Comparison of ENCODE assay signal across 8 cellular contexts in the genomic region with DNA sequence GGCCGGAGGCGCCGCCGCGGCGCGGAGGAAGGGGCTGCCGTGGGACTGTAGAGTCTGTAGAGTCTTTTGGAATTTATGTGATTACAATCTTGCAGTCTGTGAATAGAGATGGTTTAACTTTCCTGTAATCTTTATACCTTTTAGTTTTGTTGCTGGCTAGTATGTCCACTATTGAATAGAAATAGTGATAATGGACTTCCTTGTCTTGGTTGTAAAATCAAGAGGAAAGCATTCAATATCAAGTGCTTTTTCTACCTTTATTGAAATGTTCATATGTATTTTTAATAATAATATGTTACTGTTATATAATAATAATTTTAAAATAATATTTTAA. TPM values are rescaled to one million over a fixed set of nuclear protein-coding genes. Genes with fewer than 3 reads are reported as not detected.
A peak's percentile ranks its signal among the peaks of the same experiment; 100 is the strongest.
DNase-seq lines count a peak whose midpoint lies in the region; ATAC-seq and TF ChIP-seq lines count a peak whose summit lies in the region.
"Not testable (repeated sequence)": the region's sequence is repeated elsewhere in the genome, so short reads cannot be mapped to it uniquely, and the experiment has no call there.

No MANE protein-coding gene starts in this region.

- not testable (repeated sequence) for DNase-seq in AG04450 (ENCODE audit: low read depth, low spot score); HCT116 (ENCODE audit: low read depth, low spot score); SK-N-SH; activated naive CD8-positive, alpha-beta T cell treated with anti-CD3 and anti-CD28 coated beads, Interleukin-2, amount 50 U/mL, for 24 hours; stimulated activated naive CD8-positive, alpha-beta T cell treated with anti-CD3 and anti-CD28 coated beads, Interleukin-15, amount 100 ng/mL, for 72 hours

- H3K4me2 ChIP-seq in HCT116 (ENCODE audit: low read length): peak overlapping the region; percentile 70
- peak overlapping the region; percentile 84 for H3K4me2 ChIP-seq in SK-N-SH

- H3K9ac ChIP-seq in HCT116 (ENCODE audit: low read length) (peak overlapping the region; percentile 61), SK-N-SH (peak overlapping the region; percentile 94), endocrine pancreas (ENCODE audit: control insufficient read depth, insufficient read depth, low read length) (peak overlapping the region; percentile 38), iPS-18a (ENCODE audit: low read length) (peak overlapping the region; percentile 66)

- H3K9me3 Mint-ChIP-seq in activated naive CD8-positive, alpha-beta T cell treated with anti-CD3 and anti-CD28 coated beads, Interleukin-2, amount 50 U/mL, for 24 hours; nephron: not testable (repeated sequence)
- peaks cover 0 to 12% of the 10 kb centered on the region in 2 donors for H3K9me3 Mint-ChIP-seq in stimulated activated naive CD8-positive, alpha-beta T cell treated with anti-CD3 and anti-CD28 coated beads, Interleukin-15, amount 100 ng/mL, for 72 hours

- H3K9me2 ChIP-seq in HCT116 (ENCODE audit: insufficient read depth); SK-N-SH: not testable (repeated sequence)

- H3K4me1 ChIP-seq in HCT116 (ENCODE audit: control insufficient read depth in 1 of 2, insufficient read depth in 2 of 2, low read length in 2 of 2): peaks cover 4 to 10% of the 10 kb centered on the region in 2 experiments; a peak in 3 of 4 replicates
- not testable (repeated sequence) for H3K4me1 ChIP-seq in SK-N-SH (ENCODE audit: control insufficient read depth in 1 of 2, insufficient read depth in 2 of 2, low read depth in 1 of 2, low read length in 1 of 2); endocrine pancreas (ENCODE audit: control insufficient read depth, insufficient read depth, low read length); iPS-18a (ENCODE audit: control insufficient read depth, low read depth, low read length)

- WGBS in SK-N-SH (ENCODE audit: low lambda C conversion rate): 2% methylated on average over 8 of the region's 8 CpGs

- intact Hi-C loops in HCT116 (cut with micrococcal nuclease): not testable (repeated sequence)

- not testable (repeated sequence) for H3K36me3 Mint-ChIP-seq in activated naive CD8-positive, alpha-beta T cell treated with anti-CD3 and anti-CD28 coated beads, Interleukin-2, amount 50 U/mL, for 24 hours (ENCODE audit: low read depth); nephron (ENCODE audit: low read depth)

- H3K4me3 Mint-ChIP-seq in activated naive CD8-positive, alpha-beta T cell treated with anti-CD3 and anti-CD28 coated beads, Interleukin-2, amount 50 U/mL, for 24 hours: peak overlapping the region; percentile 89
- H3K4me3 Mint-ChIP-seq in nephron: peak overlapping the region; percentile 96 to 99 (median 98)
- H3K4me3 Mint-ChIP-seq in stimulated activated naive CD8-positive, alpha-beta T cell treated with anti-CD3 and anti-CD28 coated beads, Interleukin-15, amount 100 ng/mL, for 72 hours: peak overlapping the region; percentile 99

- not testable (repeated sequence) for TF ChIP-seq EP300 in SK-N-SH (IDR thresholded peaks at IDR 0.05; ENCODE audit: borderline replicate concordance in 1 of 2, low read depth in 1 of 2, low read length in 1 of 2)

- H4K20me1 ChIP-seq in HCT116 (ENCODE audit: insufficient read depth); SK-N-SH (ENCODE audit: insufficient read depth): not testable (repeated sequence)

- not testable (repeated sequence) for H3K9me3 ChIP-seq in AG04450 (ENCODE audit: control insufficient read depth, insufficient read depth, low read length); HCT116 (ENCODE audit: control insufficient read depth in 1 of 2, insufficient read depth in 1 of 2, low read depth in 1 of 2, low read length in 2 of 2); SK-N-SH; endocrine pancreas (ENCODE audit: control insufficient read depth, low read length); iPS-18a (ENCODE audit: control insufficient read depth, low read depth, low read length)

- H3K4me1 Mint-ChIP-seq in activated naive CD8-positive, alpha-beta T cell treated with anti-CD3 and anti-CD28 coated beads, Interleukin-2, amount 50 U/mL, for 24 hours: peaks cover 14% of the 10 kb centered on the region
- H3K4me1 Mint-ChIP-seq in nephron: not testable (repeated sequence)
- H3K4me1 Mint-ChIP-seq in stimulated activated naive CD8-positive, alpha-beta T cell treated with anti-CD3 and anti-CD28 coated beads, Interleukin-15, amount 100 ng/mL, for 72 hours: peaks cover 16% of the 10 kb centered on the region

- peak overlapping the region; percentile 71 for H3K4me3 ChIP-seq in AG04450 (ENCODE audit: low read depth, low read length)
- peak overlapping the region; percentile 48 to 60 for H3K4me3 ChIP-seq in HCT116 (replicated peaks in 1 of 2; ENCODE audit: low read depth in 1 of 2, low read length in 2 of 2)
- H3K4me3 ChIP-seq in SK-N-SH (ENCODE audit: low read depth in 2 of 2, low read length in 1 of 2): peak overlapping the region; percentile 60 to 70
- peak overlapping the region; percentile 62 for H3K4me3 ChIP-seq in endocrine pancreas (ENCODE audit: control insufficient read depth, insufficient read depth, low read length)
- peak overlapping the region; percentile 76 for H3K4me3 ChIP-seq in iPS-18a (ENCODE audit: low read length)

- CTCF ChIA-PET in AG04450 (lab: Charles Lee) (interaction anchor here (2.5 kb wide), 1 partner anchor 137 kb away, joined by 7 read pairs; no protein-coding TSS in a partner anchor), SK-N-SH (lab: Yijun Ruan, JAX) (interaction anchor here (0.6 to 1.3 kb wide), 3 partner anchors 14 to 44 kb away, joined by 3 to 4 read pairs (median 3); no protein-coding TSS in a partner anchor)
- CTCF ChIA-PET in HCT116 (lab: Charles Lee): not testable (repeated sequence)

- TF ChIP-seq POLR2A in HCT116 (IDR thresholded peaks at IDR 0.05; ENCODE audit: borderline replicate concordance, extremely low read depth, insufficient read depth, insufficient read length): not testable (repeated sequence)

- peaks cover 27% of the 10 kb centered on the region for H3F3A ChIP-seq in SK-N-SH (replicated peaks; ENCODE audit: insufficient read depth)

- H2AFZ ChIP-seq in HCT116 (ENCODE audit: low read depth, low read length, poor library complexity, severe bottlenecking) (peak overlapping the region; percentile 82), SK-N-SH (ENCODE audit: low read depth) (peak overlapping the region; percentile 97)

- not testable (repeated sequence) for H3K27me3 ChIP-seq in AG04450 (ENCODE audit: control insufficient read depth, insufficient read depth, low read length); HCT116 (ENCODE audit: insufficient read depth, low read length); SK-N-SH (ENCODE audit: insufficient read depth); endocrine pancreas (ENCODE audit: control insufficient read depth, insufficient read depth, low read length); iPS-18a (ENCODE audit: control insufficient read depth, insufficient read depth, low read length)

- RAD21 ChIA-PET in HCT116 (lab: Charles Lee; ENCODE audit: low non-redundant PET in 1 of 2, low total read pairs in 2 of 2, uncharacterized antibody in 2 of 2, unreplicated experiment in 2 of 2): interaction anchor here in 1 of 2 experiments (1.2 kb wide), 1 partner anchor 108 kb away, joined by 3 read pairs; no protein-coding TSS in a partner anchor

- not testable (repeated sequence) for H3K79me2 ChIP-seq in HCT116 (ENCODE audit: insufficient read depth, low read length)
- peaks cover 15% of the 10 kb centered on the region; the same call in 1 of the 2 replicates for H3K79me2 ChIP-seq in SK-N-SH (ENCODE audit: insufficient read depth)

- not testable (repeated sequence) for BruUV-seq in HCT116 (replicated peaks; lab: Mats Ljungman, UMichigan)

- POLR2A ChIA-PET in AG04450 (lab: Yijun Ruan, JAX): interaction anchor here (1.1 kb wide), 1 partner anchor 38 kb away, joined by 4 read pairs; the partner anchor contains the start of gene NOL6
- POLR2A ChIA-PET in HCT116 (lab: Charles Lee): interaction anchor here (0.8 to 1.0 kb wide), 2 partner anchors 12 to 38 kb away, joined by 3 read pairs; partner anchors contain the start of gene NOL6
- POLR2A ChIA-PET in SK-N-SH (lab: Yijun Ruan, JAX): interaction anchor here (1.3 kb wide), 2 partner anchors 13 to 38 kb away, joined by 6 to 14 read pairs; partner anchors contain the start of genes ANKRD18B and NOL6

- not testable (repeated sequence) for TF ChIP-seq RAD21 in HCT116 (IDR thresholded peaks at IDR 0.05; ENCODE audit: low read depth); SK-N-SH (IDR thresholded peaks at IDR 0.05; ENCODE audit: low read length)

- H3K27me3 Mint-ChIP-seq in activated naive CD8-positive, alpha-beta T cell treated with anti-CD3 and anti-CD28 coated beads, Interleukin-2, amount 50 U/mL, for 24 hours; nephron (ENCODE audit: low read depth); stimulated activated naive CD8-positive, alpha-beta T cell treated with anti-CD3 and anti-CD28 coated beads, Interleukin-15, amount 100 ng/mL, for 72 hours: not testable (repeated sequence)

- not testable (repeated sequence) for ATAC-seq in HCT116; activated naive CD8-positive, alpha-beta T cell treated with anti-CD3 and anti-CD28 coated beads, Interleukin-2, amount 50 U/mL, for 24 hours; stimulated activated naive CD8-positive, alpha-beta T cell treated with anti-CD3 and anti-CD28 coated beads, Interleukin-15, amount 100 ng/mL, for 72 hours

- H3K27ac Mint-ChIP-seq in activated naive CD8-positive, alpha-beta T cell treated with anti-CD3 and anti-CD28 coated beads, Interleukin-2, amount 50 U/mL, for 24 hours: peak overlapping the region; percentile 93
- H3K27ac Mint-ChIP-seq in nephron: peak overlapping the region; percentile 100
- H3K27ac Mint-ChIP-seq in stimulated activated naive CD8-positive, alpha-beta T cell treated with anti-CD3 and anti-CD28 coated beads, Interleukin-15, amount 100 ng/mL, for 72 hours: peak overlapping the region; percentile 99 to 100

- not testable (repeated sequence) for TF ChIP-seq CTCF in AG04450 (IDR thresholded peaks at IDR 0.05; ENCODE audit: low read depth, low read length); HCT116 (IDR thresholded peaks at IDR 0.05 in 2 of 3, conservative IDR thresholded peaks at IDR 0.05 in 1 of 3; ENCODE audit: borderline replicate concordance in 1 of 3, insufficient read depth in 1 of 3, low read depth in 2 of 3, low read length in 2 of 3); SK-N-SH (IDR thresholded peaks at IDR 0.05); nephron (IDR thresholded peaks at IDR 0.05; ENCODE audit: unreplicated experiment in 3 of 3)

- not testable (repeated sequence) for H3K36me3 ChIP-seq in HCT116 (ENCODE audit: control insufficient read depth in 1 of 2, insufficient read depth in 2 of 2, low read length in 2 of 2); SK-N-SH (replicated peaks in 1 of 2; ENCODE audit: control insufficient read depth in 1 of 2, insufficient read depth in 2 of 2, low read length in 1 of 2); endocrine pancreas (ENCODE audit: control insufficient read depth, insufficient read depth, low read length); iPS-18a (ENCODE audit: control insufficient read depth, low read depth, low read length)

- peak overlapping the region; percentile 99 for H3K27ac ChIP-seq in AG04450 (ENCODE audit: low read depth, low read length)
- not testable (repeated sequence) for H3K27ac ChIP-seq in HCT116 (ENCODE audit: low read depth, low read length); iPS-18a (ENCODE audit: low read length)
- H3K27ac ChIP-seq in SK-N-SH (ENCODE audit: low read depth in 2 of 2, low read length in 1 of 2): peak overlapping the region; percentile 93 to 98

RNA-seq across cellular contexts. Expression of gene ANKRD18B, which starts 12.9 kb away (rescaled TPM):
- polyA plus RNA-seq in AG04450 (2011; rRNA removed) (5.9 and 8.6 TPM in 2 replicates), SK-N-SH (2012; rRNA removed) (2.3 and 2.7 TPM in 2 replicates)
- polyA minus RNA-seq in AG04450 (2011; rRNA and poly(A)+ RNA removed): 5.5 and 6.1 TPM in 2 replicates
- total RNA-seq in HCT116 (2021; ENCODE audit: unreplicated experiment): 3.9 TPM
- 1.1 and 1.6 TPM in 2 replicates for polyA plus RNA-seq in HCT116 (2012)
- polyA plus RNA-seq in SK-N-SH (2012; cell fraction: cytosol; rRNA removed): 3.3 TPM in 2 replicates
- polyA plus RNA-seq in SK-N-SH (2012; cell fraction: nucleus; rRNA removed): 1.3 and 2.2 TPM in 2 replicates

RNA-seq across cellular contexts. Expression of gene NOL6, which starts 37.4 kb away (rescaled TPM):
- 34.7 and 42.6 TPM in 2 replicates for polyA plus RNA-seq in AG04450 (2011; rRNA removed)
- polyA minus RNA-seq in AG04450 (2011; rRNA and poly(A)+ RNA removed): 49.7 and 60.8 TPM in 2 replicates
- 36.4 TPM for total RNA-seq in HCT116 (2021; ENCODE audit: unreplicated experiment)
- 19.3 and 19.6 TPM in 2 replicates for polyA plus RNA-seq in HCT116 (2012)
- 52.2 and 61.3 TPM in 2 replicates for polyA plus RNA-seq in SK-N-SH (2012; rRNA removed)
- polyA plus RNA-seq in SK-N-SH (2012; cell fraction: cytosol; rRNA removed): 22.6 and 31.3 TPM in 2 replicates
- polyA plus RNA-seq in SK-N-SH (2012; cell fraction: nucleus; rRNA removed): 99.2 and 107 TPM in 2 replicates

Comparison
In these comparisons a context has a peak if more than half of its experiments do, and no peak if none do; other contexts are left out.
1. H3K9ac ChIP-seq: peak in every context shown above with its lines; median percentile 94 in SK-N-SH; 66 in iPS-18a; 61 in HCT116; 38 in endocrine pancreas.